13 cellular contexts compared by ENCODE assay signal in genomic region chr10:116393246-116393831, GRCh38. TPM values are rescaled to one million over a fixed set of nuclear protein-coding genes. Genes with fewer than 3 reads are reported as not detected.
"Had no signal": no experiment of that assay in that cellular context is flagged by ENCODE, and none has a peak within 500 bp of the region (broad histone marks: within the 10 kb centered on the region; RNA-seq: fewer than 3 reads in every experiment).

No MANE protein-coding gene starts in this region.

RNA-seq across cellular contexts. Expression of gene PNLIPRP3, which starts 34.3 kb away (rescaled TPM):
- total RNA-seq: chondrocyte, colonic mucosa, dermis microvascular lymphatic vessel endothelial cell, endodermal cell, gastrocnemius medialis, glomerular endothelial cell, heart right ventricle, kidney epithelial cell, left cardiac atrium, left ventricle myocardium superior, lung, mononuclear cell, mucosa of gallbladder had no signal
- polyA plus RNA-seq: heart right ventricle, lung had no signal
